ENCODE assay signal across 11 cellular contexts in genomic region chr3:16784958-16785357, GRCh38.
"Had no signal": no experiment of that assay in that cellular context is flagged by ENCODE, and none has a peak within 500 bp of the region (broad histone marks: within the 10 kb centered on the region; RNA-seq: fewer than 3 reads in every experiment).

No MANE protein-coding gene starts in this region.

- H3K36me3 ChIP-seq: HAP-1 had no signal

- ATAC-seq: GM23338, HCT116 had no signal

- H3K4me3 ChIP-seq: GM23248, GM23338, HAP-1 had no signal

- H3K9ac ChIP-seq: GM23248 had no signal

- H3K4me2 ChIP-seq: GM23338 had no signal

- H3K9me3 ChIP-seq: HAP-1 had no signal

- H3K27ac ChIP-seq: GM23248 had no signal

- DNase-seq: GM23248, GOT3, H7, H9, HCEC 1CT, HFFc6 had no signal

- H2AFZ ChIP-seq: GM23248 had no signal

- FAIRE-seq: H1, H54 had no signal
